29 cellular contexts compared by ENCODE assay signal in the genomic region with DNA sequence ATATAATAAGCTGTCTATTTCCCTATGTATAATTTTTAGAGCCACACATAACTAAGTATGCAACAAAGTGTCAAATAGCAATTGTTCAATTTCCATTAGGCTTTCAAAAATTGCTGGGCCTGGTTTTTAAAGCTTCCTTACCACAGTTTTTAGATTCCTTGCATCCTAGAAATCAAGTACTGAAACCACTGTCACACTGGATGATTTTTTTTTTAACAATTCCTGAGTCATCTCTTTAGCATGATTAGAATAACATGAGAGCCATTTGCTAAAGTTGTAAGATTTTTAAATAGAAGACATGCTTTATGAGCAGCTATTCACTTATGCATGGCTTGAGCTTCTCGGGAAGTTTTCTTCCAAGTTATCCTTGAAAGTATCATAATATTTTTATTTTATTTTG.
"Had no signal": no experiment of that assay in that cellular context is flagged by ENCODE, and none has a peak within 500 bp of the region (broad histone marks: within the 10 kb centered on the region; RNA-seq: fewer than 3 reads in every experiment).

No MANE protein-coding gene starts in this region.

- H3K27ac ChIP-seq: adrenal gland, breast epithelium, epithelial cell of prostate, gastroesophageal sphincter, neutrophil, stomach, tibial nerve, WERI-Rb-1 had no signal

- DNase-seq: activated CD4-positive, alpha-beta T cell treated with anti-CD3 and anti-CD28 coated beads for 48 hours; activated CD4-positive, alpha-beta T cell treated with anti-CD3 and anti-CD28 coated beads, Interleukin-2, amount 50 U/mL, for 48 hours; activated CD8-positive, alpha-beta memory T cell treated with anti-CD3 and anti-CD28 coated beads for 24 hours; activated effector memory CD4-positive, alpha-beta T cell treated with Interleukin-2 at 50 U/mL for 16 hours; activated naive CD4-positive, alpha-beta T cell treated with Interleukin-2 at 50 U/mL for 16 hours; adrenal gland; aorta; central memory CD4-positive, alpha-beta T cell; dermis blood vessel endothelial cell; effector CD8-positive, alpha-beta T cell; head of caudate nucleus; hippocampal formation; left ventricle myocardium superior; naive B cell; nephron progenitor cell; stimulated activated CD4-positive, alpha-beta T cell treated with anti-CD3 and anti-CD28 coated beads, Interleukin-1b, Interleukin-23, amount 100 ng/mL, for 48 hours; stimulated activated CD4-positive, alpha-beta T cell treated with anti-CD3 and anti-CD28 coated beads, Interleukin-4, amount 100 ng/mL, for 4 hours; stimulated activated CD8-positive, alpha-beta memory T cell treated with anti-CD3 and anti-CD28 coated beads, Interleukin-4, amount 100 ng/mL, for 48 hours; stimulated activated naive B cell treated with anti-CD40 and anti-IgM and Interleukin-4, amounts not matched to agents 10 μg/mL and 1 μg/mL and 100 μg/mL, for 72 hours; stomach; WERI-Rb-1 had no signal

- H3K9me3 ChIP-seq: adrenal gland, breast epithelium, gastroesophageal sphincter, neutrophil, stomach had no signal

- ATAC-seq: activated CD4-positive, CD25-positive, alpha-beta regulatory T cell treated with anti-CD3 and anti-CD28 coated beads, Interleukin-2, amount 50 U/mL, for 24 hours; gastroesophageal sphincter; left ventricle myocardium superior; sciatic nerve; stimulated activated naive B cell treated with anti-CD40 and anti-IgM and Interleukin-4, amounts not matched to agents 10 μg/mL and 1 μg/mL and 100 μg/mL, for 72 hours had no signal

- H3K4me3 ChIP-seq: adrenal gland, breast epithelium, gastroesophageal sphincter, smooth muscle cell, stomach, tibial nerve had no signal

- H3K4me1 ChIP-seq: adrenal gland, breast epithelium, gastroesophageal sphincter, stomach, tibial nerve had no signal

- H3K27me3 ChIP-seq: adrenal gland, breast epithelium, gastroesophageal sphincter, neutrophil, stomach, tibial nerve had no signal

- H3K36me3 ChIP-seq: adrenal gland, breast epithelium, gastroesophageal sphincter, neutrophil, stomach, tibial nerve, WERI-Rb-1 had no signal
